9 cellular contexts compared by ENCODE assay signal in genomic region chr11:57249384-57250319, GRCh38. TPM values are rescaled to one million over a fixed set of nuclear protein-coding genes. Genes with fewer than 3 reads are reported as not detected.
DNase-seq lines count a peak whose midpoint lies in the region; ATAC-seq and TF ChIP-seq lines count a peak whose summit lies in the region.
"Had no signal": no experiment of that assay in that cellular context is flagged by ENCODE, and none has a peak within 500 bp of the region (broad histone marks: within the 10 kb centered on the region; RNA-seq: fewer than 3 reads in every experiment).

No MANE protein-coding gene starts in this region.

- H2AFZ ChIP-seq in osteoblast (ENCODE audit: low read length) = peak overlapping the region; percentile 45

- ATAC-seq in GM18498 (IDR thresholded peaks at IDR 0.05; ENCODE audit: unreplicated experiment) (peak; percentile 25), HG03060 (IDR thresholded peaks at IDR 0.05; ENCODE audit: low read depth, unreplicated experiment) (peak; percentile 38)

- peak; percentile 67 for DNase-seq in AG08395 (ENCODE audit: low spot score)
- DNase-seq in NCI-H345 treated with DMSO at 0.1 percent for 48 hours (lab: John Stamatoyannopoulos, UW; ENCODE audit: unreplicated experiment) = peak; percentile 27
- DNase-seq in activated CD8-positive, alpha-beta memory T cell treated with anti-CD3 and anti-CD28 coated beads, Interleukin-2, amount 50 U/mL, for 4 hours = peak; percentile 41
- peak; percentile 74 for DNase-seq in fibroblast of the aortic adventitia (ENCODE audit: low read depth)
- DNase-seq in osteoblast (ENCODE audit: insufficient read length, low spot score, missing footprints) = no peak
- peak; percentile 54 to 64 for DNase-seq in uterus

- H3K27ac ChIP-seq in osteoblast (ENCODE audit: low read depth, low read length) (no peak overlapping the region), uterus (peak overlapping the region in 1 of 2 donors; percentile 44)

- peak overlapping the region; percentile 35 for H3K4me2 ChIP-seq in osteoblast (ENCODE audit: insufficient read depth, low read length)

- TF ChIP-seq CTCF in fibroblast of the aortic adventitia (IDR thresholded peaks at IDR 0.05; ENCODE audit: insufficient read depth, low read length) = peak; percentile 86
- TF ChIP-seq CTCF in osteoblast (IDR thresholded peaks at IDR 0.05; ENCODE audit: extremely low read depth, low read depth, low read length) = peak; percentile 90
- TF ChIP-seq CTCF in uterus (IDR thresholded peaks at IDR 0.05) = peak; percentile 73 to 85 (median 80)

- H3K4me3 ChIP-seq in fibroblast of the aortic adventitia (ENCODE audit: low read depth, low read length) = peak overlapping the region; percentile 6
- no peak overlapping the region for H3K4me3 ChIP-seq in osteoblast (ENCODE audit: insufficient read depth, low read length)
- no peak overlapping the region for H3K4me3 ChIP-seq in uterus
- H3K4me3 ChIP-seq: skin epidermis had no signal

- peaks cover 9% of the 10 kb centered on the region for H3K4me1 ChIP-seq in osteoblast (ENCODE audit: insufficient read depth, low read length)
- H3K4me1 ChIP-seq in uterus = no peaks in the 10 kb centered on the region

- TF ChIP-seq POLR2A in uterus (IDR thresholded peaks at IDR 0.05) = no peak

- no peaks in the 10 kb centered on the region for H3K79me2 ChIP-seq in osteoblast (ENCODE audit: insufficient read depth, low read length)

- no peaks in the 10 kb centered on the region for H4K20me1 ChIP-seq in osteoblast (ENCODE audit: insufficient read depth, low read length)

- H3K9me3 ChIP-seq in osteoblast (ENCODE audit: low read depth, low read length) (no peaks in the 10 kb centered on the region), uterus (no peaks in the 10 kb centered on the region)

- intact Hi-C loops in uterus (cut with DNase I; ENCODE audit: low total_unique reads) = loop anchor here (10.0 kb wide), 1 partner anchor 115 kb away; no protein-coding TSS in a partner anchor

- H3K36me3 ChIP-seq in osteoblast (ENCODE audit: insufficient read depth, low read length) = no peaks in the 10 kb centered on the region
- H3K36me3 ChIP-seq in uterus = no peaks in the 10 kb centered on the region

- H3K27me3 ChIP-seq in osteoblast (ENCODE audit: insufficient read depth, low read length) (peaks cover 8% of the 10 kb centered on the region), uterus (no peaks in the 10 kb centered on the region)

RNA-seq across cellular contexts. Expression of gene APLNR, which starts 12.6 kb away (rescaled TPM):
- total RNA-seq in fibroblast of the aortic adventitia (ENCODE audit: low replicate concordance) = not detected in 2 replicates
- total RNA-seq in osteoblast = not detected in 2 replicates
- 100 to 1,000 TPM in 1 of 4 donors, under 1 TPM in 1, not detected in 2; 0.58 to 112 TPM for total RNA-seq in uterus
